9 cellular contexts compared by ENCODE assay signal in the genomic region with DNA sequence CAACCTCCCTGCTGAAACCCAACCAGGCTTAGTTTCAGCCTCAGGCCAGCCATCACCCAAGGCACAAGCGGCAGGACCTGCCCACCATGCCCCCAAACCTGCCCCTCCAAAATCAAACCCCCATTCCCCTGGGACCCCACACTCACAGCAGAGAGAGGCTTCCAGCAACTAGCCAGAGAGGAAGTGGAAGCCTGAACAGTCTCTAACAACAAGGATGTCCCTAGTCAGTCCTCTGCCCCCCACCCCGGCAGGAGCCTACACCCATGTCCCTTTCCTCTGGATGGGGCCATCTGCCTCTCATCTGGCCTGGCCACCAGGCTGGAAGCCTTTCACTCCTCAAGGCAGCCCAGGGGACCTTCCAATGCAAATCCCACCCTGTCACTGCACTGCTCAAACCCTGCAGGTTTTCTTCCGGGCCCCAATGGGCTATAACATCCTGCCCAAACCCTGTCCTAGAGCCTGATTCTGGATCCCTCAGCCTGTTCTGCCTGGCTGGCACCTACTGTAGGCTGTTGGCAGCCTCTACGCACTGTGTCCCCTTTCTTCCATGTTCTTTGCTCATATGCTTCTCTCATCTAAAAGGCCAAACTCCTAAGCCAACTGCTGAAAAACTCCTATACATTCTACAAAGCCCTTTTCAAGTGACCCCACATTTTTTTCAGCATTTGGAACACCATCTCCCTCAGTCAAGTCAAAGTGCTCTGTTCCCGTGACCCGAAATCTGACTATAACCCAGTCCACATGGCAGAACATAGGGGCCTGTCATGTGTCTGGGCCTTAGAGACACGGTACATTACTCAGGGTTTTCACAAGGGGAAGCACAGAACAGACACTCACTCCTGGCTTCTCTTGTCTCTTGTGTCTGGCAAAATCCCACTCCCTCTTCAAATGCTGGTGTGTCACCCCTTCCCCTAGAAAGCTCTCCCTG.
DNase-seq lines count a peak whose midpoint lies in the region; ATAC-seq and TF ChIP-seq lines count a peak whose summit lies in the region.
"Had no signal": no experiment of that assay in that cellular context is flagged by ENCODE, and none has a peak within 500 bp of the region (broad histone marks: within the 10 kb centered on the region; RNA-seq: fewer than 3 reads in every experiment).

No MANE protein-coding gene starts in this region.

- no peak for ATAC-seq in GM19395 (IDR thresholded peaks at IDR 0.05; ENCODE audit: unreplicated experiment)

- H3K27me3 ChIP-seq in GM23248 (replicated peaks; ENCODE audit: insufficient read depth) (no peaks in the 10 kb centered on the region), brain microvascular endothelial cell (replicated peaks) (no peaks in the 10 kb centered on the region), iPS-18a (ENCODE audit: control insufficient read depth, insufficient read depth, low read length) (no peaks in the 10 kb centered on the region), skeletal muscle satellite cell (ENCODE audit: control insufficient read depth, insufficient read depth, low read length) (no peaks in the 10 kb centered on the region)

- in situ Hi-C loops in GM23248 (cut with MboI) (no loop called here), brain microvascular endothelial cell (cut with HindIII; ENCODE audit: low pct_ligation_motif_present, low sequenced_read_pairs) (no loop called here)

- no peak for DNase-seq in GM23248
- no peak for DNase-seq in brain microvascular endothelial cell
- DNase-seq in dermis blood vessel endothelial cell, result no peak
- DNase-seq in activated CD4-positive, CD25-positive, alpha-beta regulatory T cell treated with anti-CD3 and anti-CD28 coated beads, Interleukin-2, amount 50 U/mL, for 72 hours, result no peak
- DNase-seq in activated T-cell treated with anti-CD3 and anti-CD28 coated beads for 4 hours, result no peak
- DNase-seq: activated CD4-positive, alpha-beta T cell treated with anti-CD3 and anti-CD28 coated beads for 1 hour had no signal

- peaks cover 39% of the 10 kb centered on the region for H3F3A ChIP-seq in GM23248 (ENCODE audit: insufficient read depth)

- TF ChIP-seq CTCF in brain microvascular endothelial cell (IDR thresholded peaks at IDR 0.05; ENCODE audit: low read depth, low read length, missing control alignments), result no peak

- H3K4me2 ChIP-seq in GM23248 (ENCODE audit: unreplicated experiment), result peak overlapping the region; percentile 83
- peak overlapping the region; percentile 77 for H3K4me2 ChIP-seq in skeletal muscle satellite cell (ENCODE audit: low read length)

- peak overlapping the region; percentile 38 for H3K27ac ChIP-seq in GM23248
- peak overlapping the region; percentile 66 for H3K27ac ChIP-seq in brain microvascular endothelial cell
- H3K27ac ChIP-seq in iPS-18a (ENCODE audit: low read length), result no peak overlapping the region

- H3K36me3 ChIP-seq in GM23248 (ENCODE audit: low read depth) (no peaks in the 10 kb centered on the region), brain microvascular endothelial cell (replicated peaks) (no peaks in the 10 kb centered on the region), iPS-18a (ENCODE audit: control insufficient read depth, low read depth, low read length) (no peaks in the 10 kb centered on the region), skeletal muscle satellite cell (ENCODE audit: insufficient read depth, low read length) (peaks cover 51% of the 10 kb centered on the region)

- H3K9ac ChIP-seq in GM23248 (peak overlapping the region; percentile 52), iPS-18a (ENCODE audit: low read length) (peak overlapping the region; percentile 58), skeletal muscle satellite cell (ENCODE audit: low read depth, low read length) (peak overlapping the region; percentile 61)

- no peaks in the 10 kb centered on the region for H4K20me1 ChIP-seq in GM23248 (ENCODE audit: insufficient read depth)

- no peaks in the 10 kb centered on the region for H3K9me2 ChIP-seq in GM23248 (ENCODE audit: insufficient read depth)

- 57 to 60% methylated on average over 7 of the region's 7 CpGs for WGBS in GM23248 (ENCODE audit: low coverage in 1 of 2, low lambda C conversion rate in 2 of 2, missing lambda C conversion rate in 2 of 2), 2 experiments

- peak overlapping the region; percentile 46 for H3K4me3 ChIP-seq in GM23248
- peak overlapping the region; percentile 56 for H3K4me3 ChIP-seq in brain microvascular endothelial cell (ENCODE audit: low read depth, low read length)
- peak overlapping the region; percentile 52 for H3K4me3 ChIP-seq in iPS-18a (ENCODE audit: low read length)
- H3K4me3 ChIP-seq in skeletal muscle satellite cell (ENCODE audit: low read length), result peak overlapping the region; percentile 58

- H3K79me2 ChIP-seq in GM23248 (ENCODE audit: insufficient read depth), result peaks cover 5% of the 10 kb centered on the region; the same call in 1 of the 2 replicates

- peaks cover 34% of the 10 kb centered on the region for H3K4me1 ChIP-seq in GM23248 (ENCODE audit: insufficient read depth)
- H3K4me1 ChIP-seq in iPS-18a (ENCODE audit: control insufficient read depth, low read depth, low read length), result peaks cover 47% of the 10 kb centered on the region
- H3K4me1 ChIP-seq in skeletal muscle satellite cell (ENCODE audit: control insufficient read depth, insufficient read depth, low read length), result peaks cover 46% of the 10 kb centered on the region

- H3K9me3 ChIP-seq in GM23248 (ENCODE audit: low read depth) (no peaks in the 10 kb centered on the region), iPS-18a (ENCODE audit: control insufficient read depth, low read depth, low read length) (no peaks in the 10 kb centered on the region), skeletal muscle satellite cell (replicated peaks; ENCODE audit: low read length) (no peaks in the 10 kb centered on the region)

- no peak overlapping the region for H2AFZ ChIP-seq in GM23248
